ENCODE assay signal across 1 cellular context in the genomic region with DNA sequence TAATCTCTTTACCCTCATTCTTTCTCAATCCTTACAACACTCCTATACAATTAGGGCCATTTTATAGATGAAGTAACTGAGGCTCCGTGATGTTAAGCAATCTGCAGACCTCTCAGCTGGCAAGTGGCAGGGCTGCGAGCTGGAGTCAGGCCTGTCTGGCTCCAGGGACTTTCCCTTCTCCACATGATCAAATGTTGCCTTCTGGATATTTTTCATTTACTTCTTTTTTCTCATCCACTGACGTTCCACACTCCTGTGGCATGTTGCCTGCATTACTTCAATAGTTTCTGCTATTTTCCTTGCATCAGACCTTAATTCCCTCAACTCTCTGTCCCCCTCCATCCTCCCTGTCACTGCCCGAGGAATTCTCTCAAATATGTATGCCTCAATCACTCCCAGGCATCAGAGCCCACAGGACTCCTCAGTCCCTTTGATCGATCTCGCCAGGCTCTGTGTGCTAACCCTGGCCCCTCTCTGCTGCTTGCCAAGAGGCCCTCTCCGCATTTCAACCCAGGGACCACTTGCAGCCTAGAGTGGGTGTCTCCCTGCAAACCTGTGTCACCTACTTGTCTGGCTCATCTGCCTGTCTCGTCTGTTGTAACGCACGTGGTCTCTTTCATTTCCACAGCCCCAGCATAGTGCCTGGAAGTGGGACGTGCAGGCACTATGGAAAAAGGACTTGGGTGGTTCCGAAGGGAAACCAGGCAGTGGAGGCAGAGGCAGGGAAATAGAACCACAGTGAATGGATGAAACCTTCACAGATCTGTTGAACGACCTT.
TF ChIP-seq lines count a peak whose summit lies in the region.

No MANE protein-coding gene starts in this region.

TF ChIP-seq in GM12891, 5 proteins besides CTCF, POLR2A, EP300 and RAD21:
- TF ChIP-seq POU2F2 (IDR thresholded peaks at IDR 0.05; ENCODE audit: low read depth, low read length) (no peak), TAF1 (IDR thresholded peaks at IDR 0.05; ENCODE audit: low read depth, low read length) (no peak), SPI1 (IDR thresholded peaks at IDR 0.05; ENCODE audit: low read depth, low read length) (no peak)
